ENCODE assay signal across 25 cellular contexts in the genomic region with DNA sequence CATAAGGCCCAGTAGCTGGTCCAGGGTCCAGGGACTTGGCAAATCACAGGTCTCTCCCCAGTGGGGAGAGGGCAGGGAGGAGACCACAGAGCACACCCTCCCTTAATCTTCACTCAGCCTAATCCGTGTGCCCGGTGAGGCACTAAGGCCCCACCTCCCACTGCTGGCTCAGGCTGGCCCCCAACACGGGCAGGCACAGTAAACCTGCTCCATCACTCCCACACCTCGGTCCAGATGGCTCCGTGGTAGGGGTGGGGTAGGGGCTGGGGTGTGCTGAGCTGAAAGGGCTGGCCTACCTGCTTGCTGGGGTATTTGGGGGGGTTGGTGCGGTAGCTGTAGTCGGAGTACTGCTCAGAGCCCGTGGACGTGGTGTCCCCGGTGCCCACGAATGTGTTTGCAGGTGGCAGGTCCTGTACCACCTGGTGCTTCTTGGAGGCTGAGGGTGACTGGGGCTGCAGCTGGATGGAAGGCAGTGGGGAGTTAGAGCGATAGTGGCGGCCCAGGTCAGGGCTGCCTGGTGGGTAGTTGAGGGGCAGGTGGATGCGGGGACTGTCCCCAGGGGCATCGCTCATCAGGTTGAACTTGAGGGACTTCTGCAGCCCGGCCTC. TPM values are rescaled to one million over a fixed set of nuclear protein-coding genes. Genes with fewer than 3 reads are reported as not detected.
DNase-seq lines count a peak whose midpoint lies in the region; ATAC-seq, FAIRE-seq and TF ChIP-seq lines count a peak whose summit lies in the region.
"Had no signal": no experiment of that assay in that cellular context is flagged by ENCODE, and none has a peak within 500 bp of the region (broad histone marks: within the 10 kb centered on the region; RNA-seq: fewer than 3 reads in every experiment).

No MANE protein-coding gene starts in this region.

- H3K79me2 ChIP-seq in MM.1S (ENCODE audit: low read length), result no peaks in the 10 kb centered on the region

- H3K36me3 ChIP-seq in MM.1S (replicated peaks; ENCODE audit: insufficient read depth, low read length) (no peaks in the 10 kb centered on the region), mucosa of descending colon (ENCODE audit: low read depth) (no peaks in the 10 kb centered on the region), Caco-2 (ENCODE audit: control insufficient read depth, insufficient read depth, low read length) (no peaks in the 10 kb centered on the region)
- H3K36me3 ChIP-seq: BLaER1 had no signal

- TF ChIP-seq CTCF in MM.1S (IDR thresholded peaks at IDR 0.05; ENCODE audit: low read length) (no peak), mucosa of descending colon (IDR thresholded peaks at IDR 0.05) (no peak), Caco-2 (IDR thresholded peaks at IDR 0.05; ENCODE audit: insufficient read depth in 1 of 2, low read depth in 1 of 2, low read length in 1 of 2, severe bottlenecking in 1 of 2, unreplicated experiment in 1 of 2) (no peak)

- no peaks in the 10 kb centered on the region for H3K9me3 Mint-ChIP-seq in stimulated activated memory B cell treated with anti-CD40 and anti-IgM and Interleukin-4, amounts not matched to agents 10 μg/mL and 1 μg/mL and 100 μg/mL, for 72 hours
- no peaks in the 10 kb centered on the region for H3K9me3 Mint-ChIP-seq in Caco-2 (ENCODE audit: unreplicated experiment)
- H3K9me3 Mint-ChIP-seq: CD8-positive, alpha-beta T cell had no signal

- H3K4me2 ChIP-seq in MM.1S (ENCODE audit: low read depth, low read length), result peak overlapping the region; percentile 31; the same call in 1 of the 2 replicates
- H3K4me2 ChIP-seq: BLaER1 had no signal

- H3K9me3 ChIP-seq in MM.1S (replicated peaks; ENCODE audit: insufficient read depth, low read length) (no peaks in the 10 kb centered on the region), mucosa of descending colon (no peaks in the 10 kb centered on the region), Caco-2 (no peaks in the 10 kb centered on the region)
- H3K9me3 ChIP-seq: BLaER1 had no signal

- no peak for ATAC-seq in mucosa of descending colon
- peak; percentile 5 for ATAC-seq in stimulated activated memory B cell treated with anti-CD40 and anti-IgM and Interleukin-4, amounts not matched to agents 10 μg/mL and 1 μg/mL and 100 μg/mL, for 72 hours
- ATAC-seq: CD8-positive, alpha-beta T cell had no signal

- peak overlapping the region; percentile 95; the same call in 1 of the 2 replicates for H3K27ac ChIP-seq in MM.1S (ENCODE audit: low read length)
- H3K27ac ChIP-seq: 22Rv1, BLaER1, C4-2B, GM23248 had no signal

- CTCF ChIA-PET in Caco-2 (lab: Charles Lee), result no interaction called here

- DNase-seq in NCI-H82 (lab: John Stamatoyannopoulos, UW) (peak; percentile 7), NCI-H82 treated with DMSO at 0.1 percent for 48 hours (lab: John Stamatoyannopoulos, UW; ENCODE audit: unreplicated experiment) (no peak), MM.1S (no peak), mucosa of descending colon (peak in 2 of 3 donors; percentile 28 to 37), Caco-2 (no peak), frontal cortex (ENCODE audit: low spot score in 2 of 2) (no peak), putamen (ENCODE audit: low spot score) (no peak)
- DNase-seq: CD4-positive, CD25-positive, alpha-beta regulatory T cell; CD8-positive, alpha-beta T cell; DMS 273 treated with DMSO at 0.1 percent for 48 hours; DMS79; EL; GDM1; GM23248; HCEC 1CT had no signal

- H3K27ac Mint-ChIP-seq in stimulated activated memory B cell treated with anti-CD40 and anti-IgM and Interleukin-4, amounts not matched to agents 10 μg/mL and 1 μg/mL and 100 μg/mL, for 72 hours, result no peak overlapping the region
- no peak overlapping the region for H3K27ac Mint-ChIP-seq in Caco-2 (ENCODE audit: unreplicated experiment)
- H3K27ac Mint-ChIP-seq: B cell; CD4-positive, CD25-positive, alpha-beta regulatory T cell; CD8-positive, alpha-beta T cell had no signal

- H3K4me1 ChIP-seq in MM.1S (ENCODE audit: low read length), result peaks cover 41% of the 10 kb centered on the region
- H3K4me1 ChIP-seq in mucosa of descending colon (ENCODE audit: low read depth), result peaks cover 35% of the 10 kb centered on the region
- H3K4me1 ChIP-seq in Caco-2, result no peaks in the 10 kb centered on the region

- H3F3A ChIP-seq in MM.1S (ENCODE audit: insufficient read depth, low read length), result peaks cover 22% of the 10 kb centered on the region

- no peaks in the 10 kb centered on the region for H3K4me1 Mint-ChIP-seq in stimulated activated memory B cell treated with anti-CD40 and anti-IgM and Interleukin-4, amounts not matched to agents 10 μg/mL and 1 μg/mL and 100 μg/mL, for 72 hours
- peaks cover 6% of the 10 kb centered on the region for H3K4me1 Mint-ChIP-seq in Caco-2 (ENCODE audit: low read depth, unreplicated experiment)
- H3K4me1 Mint-ChIP-seq: B cell; CD4-positive, CD25-positive, alpha-beta regulatory T cell had no signal

- H3K9ac ChIP-seq in MM.1S (ENCODE audit: low read length), result no peak overlapping the region
- H3K9ac ChIP-seq: BLaER1, GM23248 had no signal

- peaks cover 32% of the 10 kb centered on the region for H3K27me3 Mint-ChIP-seq in stimulated activated memory B cell treated with anti-CD40 and anti-IgM and Interleukin-4, amounts not matched to agents 10 μg/mL and 1 μg/mL and 100 μg/mL, for 72 hours
- peaks cover 14% of the 10 kb centered on the region for H3K27me3 Mint-ChIP-seq in Caco-2 (ENCODE audit: insufficient read depth, unreplicated experiment)

- intact Hi-C loops in mucosa of descending colon (cut with DNase I, micrococcal nuclease) (no loop called here), Caco-2 (cut with micrococcal nuclease; ENCODE audit: unreplicated experiment) (no loop called here)

- H2AFZ ChIP-seq in MM.1S (ENCODE audit: low read length), result no peak overlapping the region
- H2AFZ ChIP-seq: GM23248 had no signal

- H4K20me1 ChIP-seq in MM.1S (ENCODE audit: insufficient read depth, low read length), result no peaks in the 10 kb centered on the region
- H4K20me1 ChIP-seq: BLaER1 had no signal

- POLR2A ChIA-PET in Caco-2 (lab: Charles Lee), result no interaction called here

- no peak overlapping the region for H3K4me3 Mint-ChIP-seq in stimulated activated memory B cell treated with anti-CD40 and anti-IgM and Interleukin-4, amounts not matched to agents 10 μg/mL and 1 μg/mL and 100 μg/mL, for 72 hours
- no peak overlapping the region for H3K4me3 Mint-ChIP-seq in Caco-2 (ENCODE audit: unreplicated experiment)
- H3K4me3 Mint-ChIP-seq: B cell; CD4-positive, CD25-positive, alpha-beta regulatory T cell; CD8-positive, alpha-beta T cell had no signal

- no TSS peak for BruUV-seq in Caco-2 (replicated peaks; lab: Mats Ljungman, UMichigan)

- no peaks in the 10 kb centered on the region for H3K9me2 ChIP-seq in MM.1S (replicated peaks; ENCODE audit: insufficient read depth, low read length)

- no peak for FAIRE-seq in frontal cortex (lab: Jason Lieb, UNC)
- FAIRE-seq: A204.1, D721Med, GM12878, GM19239, H1 had no signal

- no peaks in the 10 kb centered on the region for H3K36me3 Mint-ChIP-seq in stimulated activated memory B cell treated with anti-CD40 and anti-IgM and Interleukin-4, amounts not matched to agents 10 μg/mL and 1 μg/mL and 100 μg/mL, for 72 hours
- no peaks in the 10 kb centered on the region for H3K36me3 Mint-ChIP-seq in Caco-2 (ENCODE audit: insufficient read depth, unreplicated experiment)
- H3K36me3 Mint-ChIP-seq: CD4-positive, CD25-positive, alpha-beta regulatory T cell; CD8-positive, alpha-beta T cell had no signal

- no peak overlapping the region for H3K4me3 ChIP-seq in MM.1S (ENCODE audit: low read length)
- no peak overlapping the region for H3K4me3 ChIP-seq in mucosa of descending colon
- no peak overlapping the region for H3K4me3 ChIP-seq in Caco-2 (ENCODE audit: low read depth, low read length)
- H3K4me3 ChIP-seq: BLaER1, GM12878, GM23248 had no signal

- H3K27me3 ChIP-seq in MM.1S (replicated peaks; ENCODE audit: insufficient read depth, low read length) (no peaks in the 10 kb centered on the region), Caco-2 (replicated peaks; ENCODE audit: control insufficient read depth, insufficient read depth, low read length) (no peaks in the 10 kb centered on the region)
- H3K27me3 ChIP-seq: BLaER1 had no signal

RNA-seq across cellular contexts. Expression of a gene that starts 15.2 kb away (rescaled TPM):
- total RNA-seq in mucosa of descending colon (100 to 1,000 TPM in 2 of 3 donors, 10 to 100 TPM in 1; 75.1 to 159 (median 127) TPM), Caco-2 (2022) (1.5 and 1.8 TPM in 2 replicates), frontal cortex (41.2 TPM)
- total RNA-seq: B cell had no signal

Comparison
In these comparisons a context has a peak if more than half of its experiments do, and no peak if none do; other contexts are left out.
1. DNase-seq: peak in NCI-H82 (single experiment) and mucosa of descending colon (2 of 3); none in NCI-H82 treated with DMSO at 0.1 percent for 48 hours (single experiment), MM.1S (single experiment), Caco-2 (0 of 2), frontal cortex (0 of 2) and putamen (single experiment).
2. RNA of a gene that starts 15.2 kb away (total RNA-seq): 75.1 to 159 TPM in mucosa of descending colon and 41.2 TPM in frontal cortex (single experiment); 1.5 to 1.8 TPM in Caco-2; every median in the first group is over 10 times any median in the second.